In the genomic region with DNA sequence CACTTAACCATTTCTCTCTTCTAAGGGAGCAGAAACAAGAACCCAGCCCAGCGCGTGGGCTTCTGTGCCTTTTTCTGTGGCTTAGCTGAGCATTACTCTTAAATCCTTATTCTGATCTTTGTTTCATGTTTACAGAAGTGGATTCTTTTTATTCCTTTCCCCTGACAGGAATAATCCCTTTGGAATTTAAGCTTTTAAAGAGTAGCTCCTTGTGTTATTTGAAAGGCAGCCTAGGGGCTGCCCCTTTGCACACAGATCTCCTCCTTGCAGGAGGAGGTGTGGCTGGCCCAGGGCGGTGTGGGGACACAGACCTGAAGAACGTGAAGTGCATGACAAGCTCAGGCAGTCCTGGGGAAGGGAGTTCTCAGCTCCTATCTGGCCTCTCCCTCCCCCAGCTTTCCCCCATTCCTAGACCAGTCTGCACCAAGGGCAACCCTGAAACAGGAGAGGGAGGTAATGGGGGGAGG, we compare ENCODE assay signal across 3 cellular contexts.
TF ChIP-seq lines count a peak whose summit lies in the region.

No MANE protein-coding gene starts in this region.

TF ChIP-seq in A549, 52 proteins besides CTCF, POLR2A, EP300 and RAD21:
- TF ChIP-seq HOXB13 (CRISPR knock-in tag; IDR thresholded peaks at IDR 0.05; ENCODE audit: low read depth), result no peak
- TF ChIP-seq HMGXB4 (CRISPR knock-in tag; IDR thresholded peaks at IDR 0.05; ENCODE audit: borderline replicate concordance), result no peak
- no peak for TF ChIP-seq MAX (IDR thresholded peaks at IDR 0.05)
- no peak for TF ChIP-seq MAZ (IDR thresholded peaks at IDR 0.05; ENCODE audit: borderline replicate concordance, low read depth, low read length)
- TF ChIP-seq CHD2 (IDR thresholded peaks at IDR 0.05; ENCODE audit: low read length, partially characterized antibody), result no peak
- no peak for TF ChIP-seq KDM1A (IDR thresholded peaks at IDR 0.05; ENCODE audit: low read depth)
- TF ChIP-seq, protein P1, sequence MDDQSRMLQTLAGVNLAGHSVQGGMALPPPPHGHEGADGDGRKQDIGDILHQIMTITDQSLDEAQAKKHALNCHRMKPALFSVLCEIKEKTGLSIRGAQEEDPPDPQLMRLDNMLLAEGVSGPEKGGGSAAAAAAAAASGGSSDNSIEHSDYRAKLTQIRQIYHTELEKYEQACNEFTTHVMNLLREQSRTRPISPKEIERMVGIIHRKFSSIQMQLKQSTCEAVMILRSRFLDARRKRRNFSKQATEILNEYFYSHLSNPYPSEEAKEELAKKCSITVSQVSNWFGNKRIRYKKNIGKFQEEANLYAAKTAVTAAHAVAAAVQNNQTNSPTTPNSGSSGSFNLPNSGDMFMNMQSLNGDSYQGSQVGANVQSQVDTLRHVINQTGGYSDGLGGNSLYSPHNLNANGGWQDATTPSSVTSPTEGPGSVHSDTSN (IDR thresholded peaks at IDR 0.05), result no peak
- TF ChIP-seq JUN (IDR thresholded peaks at IDR 0.05), result no peak
- no peak for TF ChIP-seq SREBF2 (IDR thresholded peaks at IDR 0.05)
- TF ChIP-seq CEBPB (IDR thresholded peaks at IDR 0.05), result no peak

TF ChIP-seq in IMR-90, 13 proteins besides CTCF, POLR2A, EP300 and RAD21:
- TF ChIP-seq, protein P2, sequence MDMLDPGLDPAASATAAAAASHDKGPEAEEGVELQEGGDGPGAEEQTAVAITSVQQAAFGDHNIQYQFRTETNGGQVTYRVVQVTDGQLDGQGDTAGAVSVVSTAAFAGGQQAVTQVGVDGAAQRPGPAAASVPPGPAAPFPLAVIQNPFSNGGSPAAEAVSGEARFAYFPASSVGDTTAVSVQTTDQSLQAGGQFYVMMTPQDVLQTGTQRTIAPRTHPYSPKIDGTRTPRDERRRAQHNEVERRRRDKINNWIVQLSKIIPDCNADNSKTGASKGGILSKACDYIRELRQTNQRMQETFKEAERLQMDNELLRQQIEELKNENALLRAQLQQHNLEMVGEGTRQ (IDR thresholded peaks at IDR 0.05; ENCODE audit: low read depth, low read length), result no peak
- TF ChIP-seq RCOR1 (IDR thresholded peaks at IDR 0.05; ENCODE audit: insufficient replicate concordance, low read length), result no peak
- no peak for TF ChIP-seq MAFK (IDR thresholded peaks at IDR 0.05; ENCODE audit: low read depth, low read length)
- TF ChIP-seq NFE2L2 (IDR thresholded peaks at IDR 0.05; ENCODE audit: low read depth, low read length), result no peak

TF ChIP-seq in K562, 482 proteins besides CTCF, POLR2A, EP300 and RAD21:
- TF ChIP-seq DMBX1 (CRISPR knock-in tag; IDR thresholded peaks at IDR 0.05; ENCODE audit: borderline replicate concordance) (no peak), ZKSCAN1 (IDR thresholded peaks at IDR 0.05; ENCODE audit: low read depth, low read length) (no peak), RBM22 (IDR thresholded peaks at IDR 0.05; ENCODE audit: low read depth, low read length, poor library complexity, severe bottlenecking) (no peak), TRIM28 (IDR thresholded peaks at IDR 0.05) (no peak), CREB1 (IDR thresholded peaks at IDR 0.05) (no peak), CREB1 (CRISPR knock-in tag; IDR thresholded peaks at IDR 0.05) (no peak), SIN3A (IDR thresholded peaks at IDR 0.05; ENCODE audit: borderline replicate concordance in 2 of 2, control insufficient read depth in 1 of 2, low read depth in 2 of 2, low read length in 2 of 2) (no peak), SREBF1 (IDR thresholded peaks at IDR 0.05; ENCODE audit: borderline replicate concordance, low read depth, low read length) (no peak), KDM1A (IDR thresholded peaks at IDR 0.05) (no peak), HSF4 (CRISPR knock-in tag; IDR thresholded peaks at IDR 0.05; ENCODE audit: borderline replicate concordance) (no peak), MCM2 (IDR thresholded peaks at IDR 0.05; ENCODE audit: low read depth) (no peak), YBX1 (IDR thresholded peaks at IDR 0.05) (no peak), ZFP36 (IDR thresholded peaks at IDR 0.05; ENCODE audit: low read depth, low read length, partially characterized antibody) (no peak), NR2C1 (IDR thresholded peaks at IDR 0.05) (no peak), NR2C1 (tag; IDR thresholded peaks at IDR 0.05) (no peak), ZNF511 (CRISPR knock-in tag; IDR thresholded peaks at IDR 0.05) (no peak), TEAD2 (tag; IDR thresholded peaks at IDR 0.05) (no peak), ZNF586 (CRISPR knock-in tag; conservative IDR thresholded peaks at IDR 0.05) (no peak), ETV6 (IDR thresholded peaks at IDR 0.05; ENCODE audit: borderline replicate concordance in 1 of 2, low read depth in 2 of 2, low read length in 1 of 2) (no peak), ETV6 (CRISPR knock-in tag; IDR thresholded peaks at IDR 0.05; ENCODE audit: borderline replicate concordance) (no peak)
- TF ChIP-seq, protein P3, sequence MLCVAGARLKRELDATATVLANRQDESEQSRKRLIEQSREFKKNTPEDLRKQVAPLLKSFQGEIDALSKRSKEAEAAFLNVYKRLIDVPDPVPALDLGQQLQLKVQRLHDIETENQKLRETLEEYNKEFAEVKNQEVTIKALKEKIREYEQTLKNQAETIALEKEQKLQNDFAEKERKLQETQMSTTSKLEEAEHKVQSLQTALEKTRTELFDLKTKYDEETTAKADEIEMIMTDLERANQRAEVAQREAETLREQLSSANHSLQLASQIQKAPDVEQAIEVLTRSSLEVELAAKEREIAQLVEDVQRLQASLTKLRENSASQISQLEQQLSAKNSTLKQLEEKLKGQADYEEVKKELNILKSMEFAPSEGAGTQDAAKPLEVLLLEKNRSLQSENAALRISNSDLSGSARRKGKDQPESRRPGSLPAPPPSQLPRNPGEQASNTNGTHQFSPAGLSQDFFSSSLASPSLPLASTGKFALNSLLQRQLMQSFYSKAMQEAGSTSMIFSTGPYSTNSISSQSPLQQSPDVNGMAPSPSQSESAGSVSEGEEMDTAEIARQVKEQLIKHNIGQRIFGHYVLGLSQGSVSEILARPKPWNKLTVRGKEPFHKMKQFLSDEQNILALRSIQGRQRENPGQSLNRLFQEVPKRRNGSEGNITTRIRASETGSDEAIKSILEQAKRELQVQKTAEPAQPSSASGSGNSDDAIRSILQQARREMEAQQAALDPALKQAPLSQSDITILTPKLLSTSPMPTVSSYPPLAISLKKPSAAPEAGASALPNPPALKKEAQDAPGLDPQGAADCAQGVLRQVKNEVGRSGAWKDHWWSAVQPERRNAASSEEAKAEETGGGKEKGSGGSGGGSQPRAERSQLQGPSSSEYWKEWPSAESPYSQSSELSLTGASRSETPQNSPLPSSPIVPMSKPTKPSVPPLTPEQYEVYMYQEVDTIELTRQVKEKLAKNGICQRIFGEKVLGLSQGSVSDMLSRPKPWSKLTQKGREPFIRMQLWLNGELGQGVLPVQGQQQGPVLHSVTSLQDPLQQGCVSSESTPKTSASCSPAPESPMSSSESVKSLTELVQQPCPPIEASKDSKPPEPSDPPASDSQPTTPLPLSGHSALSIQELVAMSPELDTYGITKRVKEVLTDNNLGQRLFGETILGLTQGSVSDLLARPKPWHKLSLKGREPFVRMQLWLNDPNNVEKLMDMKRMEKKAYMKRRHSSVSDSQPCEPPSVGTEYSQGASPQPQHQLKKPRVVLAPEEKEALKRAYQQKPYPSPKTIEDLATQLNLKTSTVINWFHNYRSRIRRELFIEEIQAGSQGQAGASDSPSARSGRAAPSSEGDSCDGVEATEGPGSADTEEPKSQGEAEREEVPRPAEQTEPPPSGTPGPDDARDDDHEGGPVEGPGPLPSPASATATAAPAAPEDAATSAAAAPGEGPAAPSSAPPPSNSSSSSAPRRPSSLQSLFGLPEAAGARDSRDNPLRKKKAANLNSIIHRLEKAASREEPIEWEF (CRISPR knock-in tag; IDR thresholded peaks at IDR 0.05), result no peak
- TF ChIP-seq, protein P4, sequence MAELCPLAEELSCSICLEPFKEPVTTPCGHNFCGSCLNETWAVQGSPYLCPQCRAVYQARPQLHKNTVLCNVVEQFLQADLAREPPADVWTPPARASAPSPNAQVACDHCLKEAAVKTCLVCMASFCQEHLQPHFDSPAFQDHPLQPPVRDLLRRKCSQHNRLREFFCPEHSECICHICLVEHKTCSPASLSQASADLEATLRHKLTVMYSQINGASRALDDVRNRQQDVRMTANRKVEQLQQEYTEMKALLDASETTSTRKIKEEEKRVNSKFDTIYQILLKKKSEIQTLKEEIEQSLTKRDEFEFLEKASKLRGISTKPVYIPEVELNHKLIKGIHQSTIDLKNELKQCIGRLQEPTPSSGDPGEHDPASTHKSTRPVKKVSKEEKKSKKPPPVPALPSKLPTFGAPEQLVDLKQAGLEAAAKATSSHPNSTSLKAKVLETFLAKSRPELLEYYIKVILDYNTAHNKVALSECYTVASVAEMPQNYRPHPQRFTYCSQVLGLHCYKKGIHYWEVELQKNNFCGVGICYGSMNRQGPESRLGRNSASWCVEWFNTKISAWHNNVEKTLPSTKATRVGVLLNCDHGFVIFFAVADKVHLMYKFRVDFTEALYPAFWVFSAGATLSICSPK (IDR thresholded peaks at IDR 0.05; ENCODE audit: borderline replicate concordance), result no peak
